In the genomic region with DNA sequence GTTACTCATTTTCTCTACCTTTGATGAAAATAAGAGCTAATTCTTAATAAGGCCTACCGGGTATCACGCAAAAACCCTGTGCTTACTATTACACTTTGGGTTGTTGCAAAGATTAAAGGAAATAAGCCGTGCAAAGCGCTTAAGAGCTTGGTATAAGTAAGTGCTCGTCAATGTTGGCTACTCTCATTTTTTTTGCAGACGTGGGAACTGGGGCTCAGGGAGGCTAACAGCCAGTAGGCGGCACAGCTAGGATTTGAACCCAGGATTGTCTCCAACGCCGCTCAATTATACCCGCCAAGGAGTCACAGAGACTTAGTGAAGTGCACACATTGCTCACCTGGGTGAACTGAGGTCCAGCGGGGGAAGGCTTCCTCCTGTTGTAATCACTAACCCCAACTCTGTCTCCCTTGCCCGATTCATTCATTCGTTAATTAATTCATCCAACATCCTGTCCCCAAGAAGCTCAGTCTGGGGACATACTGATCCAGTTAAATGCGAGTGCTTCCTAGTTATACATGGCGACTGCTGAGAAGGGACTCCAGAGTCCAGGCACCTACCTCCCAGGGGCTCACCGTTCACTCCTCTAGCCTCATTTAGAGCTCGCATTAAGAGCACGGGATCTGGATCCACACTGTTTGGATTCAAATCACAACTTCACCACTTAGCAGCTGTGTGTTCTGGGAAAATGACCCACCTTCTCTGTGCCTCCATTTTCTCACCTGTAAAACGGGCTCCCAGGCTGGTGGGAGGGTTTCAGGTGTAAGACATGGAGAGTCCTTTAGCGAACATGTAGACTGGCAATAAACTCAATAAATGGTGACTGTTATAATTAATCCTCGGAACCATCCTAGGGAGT, we compare ENCODE assay signal across 9 cellular contexts. TPM values are rescaled to one million over a fixed set of nuclear protein-coding genes. Genes with fewer than 3 reads are reported as not detected.
DNase-seq lines count a peak whose midpoint lies in the region; ATAC-seq and TF ChIP-seq lines count a peak whose summit lies in the region.
"Had no signal": no experiment of that assay in that cellular context is flagged by ENCODE, and none has a peak within 500 bp of the region (broad histone marks: within the 10 kb centered on the region; RNA-seq: fewer than 3 reads in every experiment).

No MANE protein-coding gene starts in this region.

- peak overlapping the region; percentile 97 for H3K27ac Mint-ChIP-seq in activated CD4-positive, alpha-beta T cell treated with anti-CD3 and anti-CD28 coated beads for 36 hours

- peak overlapping the region; percentile 85 for H2AFZ ChIP-seq in OCI-LY7 (ENCODE audit: low read length)

- H3K4me1 Mint-ChIP-seq in activated CD4-positive, alpha-beta T cell treated with anti-CD3 and anti-CD28 coated beads for 36 hours, result peaks cover 49% of the 10 kb centered on the region

- peak overlapping the region; percentile 99 for H3K4me2 ChIP-seq in OCI-LY7 (ENCODE audit: low read length)

- peaks cover 44% of the 10 kb centered on the region for H3K36me3 Mint-ChIP-seq in activated CD4-positive, alpha-beta T cell treated with anti-CD3 and anti-CD28 coated beads for 36 hours (ENCODE audit: low read depth)

- peak; percentile 58 for DNase-seq in activated CD4-positive, alpha-beta T cell treated with anti-CD3 and anti-CD28 coated beads for 36 hours
- no peak for DNase-seq in activated CD4-positive, alpha-beta T cell treated with anti-CD3 and anti-CD28 coated beads for 1 hour
- DNase-seq in OCI-LY7 (ENCODE audit: low spot score), result peak; percentile 44
- peak; percentile 43 for DNase-seq in dermis blood vessel endothelial cell
- no peak for DNase-seq in hepatic stellate cell (ENCODE audit: low spot score)
- DNase-seq in cerebellar cortex (ENCODE audit: low spot score), result no peak
- no peak for DNase-seq in NCI-H128 (lab: John Stamatoyannopoulos, UW; ENCODE audit: unreplicated experiment)

- CTCF ChIA-PET in activated CD4-positive, alpha-beta T cell treated with anti-CD3 and anti-CD28 coated beads for 36 hours (lab: Charles Lee), result interaction anchor here (0.6 to 7.2 kb wide), 23 partner anchors 8 to 1241 kb away, joined by 3 to 90 read pairs (median 4); a partner anchor contains a TSS
- CTCF ChIA-PET in OCI-LY7 (lab: Charles Lee; ENCODE audit: unreplicated experiment), result interaction anchor here (0.6 to 2.1 kb wide), 7 partner anchors 8 to 867 kb away, joined by 3 to 6 read pairs (median 5); a partner anchor contains a TSS

- H4K20me1 ChIP-seq in OCI-LY7 (ENCODE audit: insufficient read depth, low read length), result no peaks in the 10 kb centered on the region

- POLR2A ChIA-PET in activated CD4-positive, alpha-beta T cell treated with anti-CD3 and anti-CD28 coated beads for 36 hours (lab: Charles Lee), result interaction anchor here (0.6 to 3.6 kb wide), 10 partner anchors 10 to 1007 kb away, joined by 3 to 18 read pairs (median 4); a partner anchor contains a TSS
- POLR2A ChIA-PET in OCI-LY7 (lab: Charles Lee), result interaction anchor here (0.6 to 5.5 kb wide), 14 partner anchors 11 to 194 kb away, joined by 3 to 48 read pairs (median 4); a partner anchor contains a TSS

- TF ChIP-seq CTCF in OCI-LY7 (conservative IDR thresholded peaks at IDR 0.05; ENCODE audit: low read length), result 0 out of 2 replicates have a peak, but pooled peaks have one; percentile 38

- H3K9me3 ChIP-seq in OCI-LY7 (ENCODE audit: low read length) (no peaks in the 10 kb centered on the region), muscle layer of colon (ENCODE audit: low read length) (no peaks in the 10 kb centered on the region)

- peak overlapping the region; percentile 75 for H3K27ac ChIP-seq in OCI-LY7 (ENCODE audit: low read depth, low read length, poor library complexity, severe bottlenecking)
- peak overlapping the region; percentile 92 for H3K27ac ChIP-seq in muscle layer of colon (ENCODE audit: low read depth, low read length)

- peak overlapping the region; percentile 14 for H3K9ac ChIP-seq in muscle layer of colon (ENCODE audit: low read length)

- no peaks in the 10 kb centered on the region for H3K9me3 Mint-ChIP-seq in activated CD4-positive, alpha-beta T cell treated with anti-CD3 and anti-CD28 coated beads for 36 hours (ENCODE audit: low read depth)

- intact Hi-C loops in activated CD4-positive, alpha-beta T cell treated with anti-CD3 and anti-CD28 coated beads for 36 hours (cut with DNase I, micrococcal nuclease), result loop anchor here (1.0 to 10.0 kb wide), 18 partner anchors 27 to 1620 kb away; a partner anchor contains a TSS
- intact Hi-C loops in OCI-LY7 (cut with micrococcal nuclease; ENCODE audit: unreplicated experiment), result loop anchor here (1.0 to 10.0 kb wide), 4 partner anchors 119 to 1160 kb away; a partner anchor contains a TSS

- H3K4me1 ChIP-seq in OCI-LY7 (ENCODE audit: insufficient read depth, low read length, poor library complexity, severe bottlenecking), result peaks cover 35% of the 10 kb centered on the region
- peaks cover 34% of the 10 kb centered on the region for H3K4me1 ChIP-seq in muscle layer of colon (ENCODE audit: insufficient read depth, low read length)

- no peak for ATAC-seq in activated CD4-positive, alpha-beta T cell treated with anti-CD3 and anti-CD28 coated beads for 36 hours

- no peaks in the 10 kb centered on the region for H3K9me2 ChIP-seq in OCI-LY7 (ENCODE audit: insufficient read depth, low read length)

- H3K36me3 ChIP-seq in OCI-LY7 (ENCODE audit: insufficient read depth, low read length), result peaks cover 46% of the 10 kb centered on the region
- no peaks in the 10 kb centered on the region for H3K36me3 ChIP-seq in muscle layer of colon (ENCODE audit: insufficient read depth, low read length)

- no peaks in the 10 kb centered on the region for H3K27me3 Mint-ChIP-seq in activated CD4-positive, alpha-beta T cell treated with anti-CD3 and anti-CD28 coated beads for 36 hours

- H3K4me3 ChIP-seq in OCI-LY7 (ENCODE audit: low read depth, low read length, poor library complexity, severe bottlenecking), result peak overlapping the region; percentile 93
- peak overlapping the region; percentile 67 to 92 for H3K4me3 ChIP-seq in muscle layer of colon (ENCODE audit: low read depth in 1 of 2, low read length in 2 of 2)

- no peaks in the 10 kb centered on the region for H3K27me3 ChIP-seq in muscle layer of colon (ENCODE audit: control insufficient read depth in 1 of 2, insufficient read depth in 2 of 2, low read length in 2 of 2)

- no TSS peak for BruUV-seq in OCI-LY7 (replicated peaks; lab: Mats Ljungman, UMichigan)

- peaks cover 45% of the 10 kb centered on the region; the same call in 1 of the 2 replicates for H3K79me2 ChIP-seq in OCI-LY7 (ENCODE audit: insufficient read depth, low read depth, low read length)

- H3K4me3 Mint-ChIP-seq in activated CD4-positive, alpha-beta T cell treated with anti-CD3 and anti-CD28 coated beads for 36 hours, result peak overlapping the region; percentile 93

RNA-seq across cellular contexts. Expression of a gene that starts 0.9 kb away (rescaled TPM):
- total RNA-seq in activated CD4-positive, alpha-beta T cell treated with anti-CD3 and anti-CD28 coated beads for 36 hours, result 10 to 100 TPM; 47.0 to 54.6 TPM
- 70.5 and 81.9 TPM in 2 replicates for total RNA-seq in OCI-LY7 (2014; rRNA removed; shearing (Covaris generic))
- total RNA-seq in OCI-LY7 (2022) (63.6 and 83.2 TPM in 2 replicates), dermis blood vessel endothelial cell (31.7 and 36.8 TPM in 2 replicates)

RNA-seq across cellular contexts. Expression of a gene that starts 27.9 kb away (rescaled TPM):
- 10 to 100 TPM; 13.8 to 18.2 TPM for total RNA-seq in activated CD4-positive, alpha-beta T cell treated with anti-CD3 and anti-CD28 coated beads for 36 hours
- total RNA-seq in OCI-LY7 (2014; rRNA removed; shearing (Covaris generic)), result 0.22 and 0.31 TPM in 2 replicates
- 0.11 and 0.18 TPM in 2 replicates for total RNA-seq in OCI-LY7 (2022)
- total RNA-seq in dermis blood vessel endothelial cell, result 16.2 and 17.0 TPM in 2 replicates

RNA-seq across cellular contexts. Expression of a gene that starts 37.5 kb away (rescaled TPM):
- 1 to 10 TPM; 4.3 to 7.4 TPM for total RNA-seq in activated CD4-positive, alpha-beta T cell treated with anti-CD3 and anti-CD28 coated beads for 36 hours
- 6.9 and 8.0 TPM in 2 replicates for total RNA-seq in OCI-LY7 (2014; rRNA removed; shearing (Covaris generic))
- total RNA-seq in OCI-LY7 (2022) (12.3 and 13.8 TPM in 2 replicates), dermis blood vessel endothelial cell (15.1 and 29.3 TPM in 2 replicates)

RNA-seq across cellular contexts. Expression of a gene that starts 47.1 kb away (rescaled TPM):
- not detected for total RNA-seq in activated CD4-positive, alpha-beta T cell treated with anti-CD3 and anti-CD28 coated beads for 36 hours
- not detected in 2 replicates for total RNA-seq in OCI-LY7 (2014; rRNA removed; shearing (Covaris generic))
- total RNA-seq in OCI-LY7 (2022), result not detected in 2 replicates
- not detected in 2 replicates for total RNA-seq in dermis blood vessel endothelial cell
- total RNA-seq: dermis microvascular lymphatic vessel endothelial cell had no signal

Comparison
In these comparisons a context has a peak if more than half of its experiments do, and no peak if none do; other contexts are left out.
1. DNase-seq: peak in activated CD4-positive, alpha-beta T cell treated with anti-CD3 and anti-CD28 coated beads for 36 hours (single experiment), OCI-LY7 (single experiment) and dermis blood vessel endothelial cell (single experiment); none in activated CD4-positive, alpha-beta T cell treated with anti-CD3 and anti-CD28 coated beads for 1 hour (single experiment), hepatic stellate cell (single experiment), cerebellar cortex (single experiment) and NCI-H128 (single experiment).
2. RNA of a gene that starts 27.9 kb away (total RNA-seq): 13.8 to 18.2 TPM in activated CD4-positive, alpha-beta T cell treated with anti-CD3 and anti-CD28 coated beads for 36 hours and 16.2 to 17.0 TPM in dermis blood vessel endothelial cell; 0.11 to 0.31 TPM in OCI-LY7; every median in the first group is over 10 times any median in the second.